Comparison of ENCODE assay signal across 16 cellular contexts in genomic region chr9:41119719-41120118, GRCh38. TPM values are rescaled to one million over a fixed set of nuclear protein-coding genes. Genes with fewer than 3 reads are reported as not detected.
"Had no signal": no experiment of that assay in that cellular context is flagged by ENCODE, and none has a peak within 500 bp of the region (broad histone marks: within the 10 kb centered on the region; RNA-seq: fewer than 3 reads in every experiment).

No MANE protein-coding gene starts in this region.

RNA-seq across cellular contexts. Expression of gene FOXD4L6, which starts 8.8 kb away (rescaled TPM):
- total RNA-seq: epithelial cell of proximal tubule, fibroblast of lung, fibroblast of villous mesenchyme, gastrocnemius medialis, glomerular endothelial cell, heart right ventricle, kidney epithelial cell, left ventricle myocardium superior, lower leg skin, lower lobe of right lung, lung microvascular endothelial cell, mesenteric fat pad, mesothelial cell of epicardium, mucosa of descending colon had no signal
- polyA plus RNA-seq: endothelial cell of umbilical vein, fibroblast of lung, heart right ventricle, keratinocyte had no signal
